ENCODE assay signal across 12 cellular contexts in the genomic region with DNA sequence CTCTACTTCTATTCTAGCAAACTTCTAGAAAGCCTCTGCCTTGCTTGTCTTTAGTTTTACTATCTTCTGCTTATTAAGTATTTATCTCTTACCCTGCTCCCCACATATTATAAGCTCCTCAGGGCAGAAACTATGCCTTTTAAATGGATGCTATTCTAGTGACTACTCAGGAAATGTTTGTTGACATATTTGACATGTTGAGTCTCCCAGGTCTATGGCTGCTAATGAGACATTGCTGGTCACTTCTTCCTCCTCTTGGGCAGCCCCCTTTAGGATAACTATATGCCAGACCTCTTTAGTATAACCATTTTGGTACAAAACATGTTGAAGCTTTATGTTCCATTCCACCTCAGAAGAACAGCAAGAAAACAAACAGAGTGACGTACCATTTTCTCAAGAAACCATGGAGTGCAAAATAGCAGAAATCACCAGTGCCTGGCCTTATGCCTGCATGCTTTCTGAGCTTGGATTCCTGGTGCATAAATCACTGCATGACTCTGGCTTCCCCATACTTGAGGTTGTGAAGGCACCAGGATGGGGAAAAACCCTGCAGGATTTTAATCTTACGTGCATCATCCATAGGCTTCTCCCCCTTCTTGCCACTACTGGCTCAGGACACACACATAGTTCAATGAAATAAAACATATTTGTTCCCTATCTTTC.
DNase-seq lines count a peak whose midpoint lies in the region; ATAC-seq and TF ChIP-seq lines count a peak whose summit lies in the region.
"Had no signal": no experiment of that assay in that cellular context is flagged by ENCODE, and none has a peak within 500 bp of the region (broad histone marks: within the 10 kb centered on the region; RNA-seq: fewer than 3 reads in every experiment).

No MANE protein-coding gene starts in this region.

- H3K9me3 Mint-ChIP-seq in HFFc6: no peaks in the 10 kb centered on the region
- H3K9me3 Mint-ChIP-seq: IgD-negative memory B cell had no signal

- H3K27ac Mint-ChIP-seq in HFFc6: peak overlapping the region; percentile 92
- H3K27ac Mint-ChIP-seq: IgD-negative memory B cell had no signal

- no peaks in the 10 kb centered on the region for H3K27me3 Mint-ChIP-seq in HFFc6 (ENCODE audit: insufficient read depth)
- H3K27me3 Mint-ChIP-seq: IgD-negative memory B cell had no signal

- no peak for TF ChIP-seq POLR2A in gastroesophageal sphincter (IDR thresholded peaks at IDR 0.05)

- peaks cover 4 to 17% (median 6%) of the 10 kb centered on the region in 3 donors for H3K4me1 ChIP-seq in gastroesophageal sphincter
- H3K4me1 ChIP-seq: parathyroid adenoma had no signal

- H3K27me3 ChIP-seq in gastroesophageal sphincter: no peaks in the 10 kb centered on the region

- WGBS in gastroesophageal sphincter (ENCODE audit: low coverage in 1 of 2), 2 donors: 11 to 13% methylated on average over 2 of the region's 2 CpGs

- peak overlapping the region in 2 of 4 donors; percentile 5 to 41 for H3K27ac ChIP-seq in gastroesophageal sphincter
- H3K27ac ChIP-seq: parathyroid adenoma had no signal

- no peaks in the 10 kb centered on the region for H3K9me3 ChIP-seq in gastroesophageal sphincter

- peak; percentile 75 for ATAC-seq in gastroesophageal sphincter

- TF ChIP-seq EP300 in gastroesophageal sphincter (IDR thresholded peaks at IDR 0.05): no peak

- H3K4me1 Mint-ChIP-seq in HFFc6 (ENCODE audit: low read depth): peaks cover 75% of the 10 kb centered on the region

- H3K4me3 ChIP-seq in gastroesophageal sphincter: no peak overlapping the region

- H3K36me3 ChIP-seq in gastroesophageal sphincter: no peaks in the 10 kb centered on the region

- H3K36me3 Mint-ChIP-seq in HFFc6 (ENCODE audit: low read depth): no peaks in the 10 kb centered on the region; the same call in 1 of the 2 replicates

- DNase-seq in HFFc6 (peak; percentile 94), amniotic stem cell (lab: John Stamatoyannopoulos, UW) (peak; percentile 88), stromal cell of bone marrow (ENCODE audit: low read depth) (peak; percentile 93), NCI-H187 (lab: John Stamatoyannopoulos, UW) (no peak)
- no peak for DNase-seq in NK-92 treated with Interleukin-12 subunit alpha and Interleukin-12 subunit beta, amount 100 ng/mL, for 24 hours (lab: John Stamatoyannopoulos, UW)
- no peak for DNase-seq in activated naive CD4-positive, alpha-beta T cell treated with Interleukin-2 at 50 U/mL for 16 hours
- DNase-seq in activated naive CD4-positive, alpha-beta T cell treated with anti-CD3 and anti-CD28 coated beads, Interleukin-2, amount 50 U/mL, for 16 hours: no peak
- DNase-seq: activated CD8-positive, alpha-beta memory T cell treated with anti-CD3 and anti-CD28 coated beads for 24 hours; GDM1 had no signal

- peak overlapping the region; percentile 73 for H3K4me3 Mint-ChIP-seq in HFFc6
- H3K4me3 Mint-ChIP-seq: IgD-negative memory B cell had no signal

- TF ChIP-seq CTCF in HFFc6 (IDR thresholded peaks at IDR 0.05) (no peak), gastroesophageal sphincter (IDR thresholded peaks at IDR 0.05) (no peak)

Comparison
In these comparisons a context has a peak if more than half of its experiments do, and no peak if none do; other contexts are left out.
1. DNase-seq: peak in HFFc6 (single experiment), amniotic stem cell (single experiment) and stromal cell of bone marrow (single experiment); none in NK-92 treated with Interleukin-12 subunit alpha and Interleukin-12 subunit beta, amount 100 ng/mL, for 24 hours (single experiment), activated naive CD4-positive, alpha-beta T cell treated with Interleukin-2 at 50 U/mL for 16 hours (single experiment), NCI-H187 (0 of 2) and activated naive CD4-positive, alpha-beta T cell treated with anti-CD3 and anti-CD28 coated beads, Interleukin-2, amount 50 U/mL, for 16 hours (single experiment).